Comparison of ENCODE assay signal across 9 cellular contexts in genomic region chr5:10485142-10485795, GRCh38. TPM values are rescaled to one million over a fixed set of nuclear protein-coding genes. Genes with fewer than 3 reads are reported as not detected.
DNase-seq lines count a peak whose midpoint lies in the region; ATAC-seq and TF ChIP-seq lines count a peak whose summit lies in the region.
"Had no signal": no experiment of that assay in that cellular context is flagged by ENCODE, and none has a peak within 500 bp of the region (broad histone marks: within the 10 kb centered on the region; RNA-seq: fewer than 3 reads in every experiment).

No MANE protein-coding gene starts in this region.

- H2AFZ ChIP-seq in smooth muscle cell (ENCODE audit: low read depth): no peak overlapping the region

- no peaks in the 10 kb centered on the region for H3K79me2 ChIP-seq in smooth muscle cell (ENCODE audit: low read depth)

- no peaks in the 10 kb centered on the region for H3F3A ChIP-seq in smooth muscle cell (ENCODE audit: low read depth)

- H3K4me3 ChIP-seq in NB4 (ENCODE audit: low read depth, low read length) (no peak overlapping the region), smooth muscle cell (no peak overlapping the region)

- no peaks in the 10 kb centered on the region for H3K9me3 Mint-ChIP-seq in natural killer cell treated with Interleukin-12 subunit alpha and Interleukin-12 subunit beta and Interleukin-15 and Interleukin-18, amount 100 ng/mL, for 72 hours
- H3K9me3 Mint-ChIP-seq: activated B cell treated with CpG ODN at 0.5 μM for 24 hours had no signal

- TF ChIP-seq CTCF in NB4 (IDR thresholded peaks at IDR 0.05; ENCODE audit: low read depth, low read length): no peak
- no peak for TF ChIP-seq CTCF in smooth muscle cell (IDR thresholded peaks at IDR 0.05; ENCODE audit: borderline replicate concordance, insufficient read depth, poor library complexity, severe bottlenecking)

- no peaks in the 10 kb centered on the region for H3K36me3 Mint-ChIP-seq in natural killer cell treated with Interleukin-12 subunit alpha and Interleukin-12 subunit beta and Interleukin-15 and Interleukin-18, amount 100 ng/mL, for 72 hours

- no peak overlapping the region for H3K27ac Mint-ChIP-seq in natural killer cell treated with Interleukin-12 subunit alpha and Interleukin-12 subunit beta and Interleukin-15 and Interleukin-18, amount 100 ng/mL, for 72 hours
- H3K27ac Mint-ChIP-seq: activated B cell treated with CpG ODN at 0.5 μM for 24 hours had no signal

- H3K4me1 Mint-ChIP-seq in natural killer cell treated with Interleukin-12 subunit alpha and Interleukin-12 subunit beta and Interleukin-15 and Interleukin-18, amount 100 ng/mL, for 72 hours (ENCODE audit: low read depth in 2 of 2): peaks cover 11 to 21% of the 10 kb centered on the region in 2 donors

- no peak overlapping the region for H3K27ac ChIP-seq in smooth muscle cell (ENCODE audit: low read depth)

- ATAC-seq in natural killer cell treated with Interleukin-12 subunit alpha and Interleukin-12 subunit beta and Interleukin-15 and Interleukin-18, amount 100 ng/mL, for 72 hours: peak in 1 of 2 donors; percentile 72

- WGBS in smooth muscle cell (ENCODE audit: low lambda C conversion rate): 43% methylated on average over 14 of the region's 14 CpGs

- H3K27me3 Mint-ChIP-seq in natural killer cell treated with Interleukin-12 subunit alpha and Interleukin-12 subunit beta and Interleukin-15 and Interleukin-18, amount 100 ng/mL, for 72 hours: peaks cover 0 to 4% of the 10 kb centered on the region in 2 donors

- no peaks in the 10 kb centered on the region for H3K9me3 ChIP-seq in smooth muscle cell (replicated peaks; ENCODE audit: low read depth)

- no peaks in the 10 kb centered on the region for H3K36me3 ChIP-seq in smooth muscle cell (ENCODE audit: low read depth)

- no peak overlapping the region for H3K4me2 ChIP-seq in smooth muscle cell

- no peaks in the 10 kb centered on the region for H4K20me1 ChIP-seq in smooth muscle cell (ENCODE audit: low read depth)

- TF ChIP-seq POLR2A in NB4 (IDR thresholded peaks at IDR 0.05; ENCODE audit: extremely low read depth, insufficient read length): no peak

- no peaks in the 10 kb centered on the region for H3K4me1 ChIP-seq in smooth muscle cell (ENCODE audit: low read depth)

- no peaks in the 10 kb centered on the region for H3K27me3 ChIP-seq in smooth muscle cell (ENCODE audit: low read depth)

- DNase-seq in COLO829 (ENCODE audit: low spot score) (peak; percentile 10), NB4 (ENCODE audit: low read depth) (peak; percentile 82), dermis microvascular lymphatic vessel endothelial cell (ENCODE audit: low read depth in 2 of 2) (peak; percentile 76 to 88), SHP77 (lab: John Stamatoyannopoulos, UW) (no peak), NCI-H1105 treated with DMSO at 0.1 percent for 48 hours (lab: John Stamatoyannopoulos, UW) (no peak), smooth muscle cell (lab: John Stamatoyannopoulos, UW; ENCODE audit: unreplicated experiment) (no peak), ecto neural progenitor cell (ENCODE audit: low spot score) (no peak)
- no peak for DNase-seq in natural killer cell treated with Interleukin-12 subunit alpha and Interleukin-12 subunit beta and Interleukin-15 and Interleukin-18, amount 100 ng/mL, for 72 hours (ENCODE audit: low spot score)
- DNase-seq: activated B cell treated with CpG ODN at 0.5 μM for 24 hours had no signal

- H3K4me3 Mint-ChIP-seq in natural killer cell treated with Interleukin-12 subunit alpha and Interleukin-12 subunit beta and Interleukin-15 and Interleukin-18, amount 100 ng/mL, for 72 hours: peak overlapping the region; percentile 20
- H3K4me3 Mint-ChIP-seq: activated B cell treated with CpG ODN at 0.5 μM for 24 hours had no signal

- no peak overlapping the region for H3K9ac ChIP-seq in smooth muscle cell (ENCODE audit: low read depth)

RNA-seq across cellular contexts. Expression of gene ROPN1L, which starts 43.6 kb away (rescaled TPM):
- total RNA-seq in dermis microvascular lymphatic vessel endothelial cell (1.6 and 2.2 TPM in 2 replicates), smooth muscle cell (0.63 and 3.0 TPM in 2 replicates)
- 1 to 10 TPM in 1 of 2 donors, under 1 TPM in 1; 0.57 to 2.6 TPM for total RNA-seq in natural killer cell treated with Interleukin-12 subunit alpha and Interleukin-12 subunit beta and Interleukin-15 and Interleukin-18, amount 100 ng/mL, for 72 hours
- polyA plus RNA-seq in smooth muscle cell: 0.78 TPM in 1 of 2 replicates, not detected in the other

Comparison
In these comparisons a context has a peak if more than half of its experiments do, and no peak if none do; other contexts are left out.
1. DNase-seq: peak in COLO829 (single experiment), NB4 (single experiment) and dermis microvascular lymphatic vessel endothelial cell (2 of 2); none in natural killer cell treated with Interleukin-12 subunit alpha and Interleukin-12 subunit beta and Interleukin-15 and Interleukin-18, amount 100 ng/mL, for 72 hours (single experiment), SHP77 (0 of 2), NCI-H1105 treated with DMSO at 0.1 percent for 48 hours (single experiment), smooth muscle cell (single experiment) and ecto neural progenitor cell (single experiment).